ENCODE assay signal across 9 cellular contexts in the genomic region with DNA sequence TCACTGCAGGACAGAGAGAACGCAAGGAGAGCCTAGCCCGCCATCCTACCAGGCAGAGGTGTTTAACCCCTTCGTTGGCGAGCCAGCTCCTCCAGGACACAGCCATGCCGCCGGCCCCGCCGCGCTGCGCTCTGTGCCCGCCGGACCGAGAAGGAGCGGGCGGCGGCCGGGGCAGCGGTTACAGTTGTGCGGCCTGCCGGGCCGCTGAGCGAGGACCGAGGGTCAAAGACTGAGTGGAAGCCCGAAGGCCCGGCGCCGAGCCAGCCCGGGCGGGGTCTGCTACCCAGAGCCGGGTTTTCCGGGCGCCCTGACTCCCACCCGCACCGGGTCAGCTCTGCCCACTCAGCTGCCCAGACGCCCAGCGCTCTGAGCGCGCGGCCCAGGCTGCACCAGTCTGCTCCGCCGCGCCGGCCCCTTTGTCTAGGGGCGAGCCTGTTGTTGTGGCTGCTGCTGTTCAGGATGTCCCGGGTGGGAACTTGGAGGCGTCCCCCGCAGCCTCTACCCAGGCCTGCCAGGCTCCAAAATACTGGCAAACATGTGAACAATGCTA. TPM values are rescaled to one million over a fixed set of nuclear protein-coding genes. Genes with fewer than 3 reads are reported as not detected.
DNase-seq lines count a peak whose midpoint lies in the region; ATAC-seq, FAIRE-seq and TF ChIP-seq lines count a peak whose summit lies in the region.
"Had no signal": no experiment of that assay in that cellular context is flagged by ENCODE, and none has a peak within 500 bp of the region (broad histone marks: within the 10 kb centered on the region; RNA-seq: fewer than 3 reads in every experiment).

A gene (minus strand): TSS at position 235 of the 550 bp plus-strand sequence. CDS start 129 bp downstream, at position 106.

- peak within 1 kb of the TSS; percentile 94 for H3K4me3 Mint-ChIP-seq in osteocyte (ENCODE audit: unreplicated experiment)
- H3K4me3 Mint-ChIP-seq in activated T-helper 1 cell treated with anti-CD3 and anti-CD28 coated beads, Interleukin-12 subunit alpha, Interleukin-12 subunit beta, Interleukin-2, Interleukin-4 antibody, amounts not matched to agents 30 ng/mL and 10 ng/mL and 1 ng/mL, durations not matched to agents 14 hours and 24 hours and 36 hours = no peak within 1 kb of the TSS

- ATAC-seq in left cardiac atrium (peak; percentile 92 to 93), GM19351 (IDR thresholded peaks at IDR 0.05; ENCODE audit: unreplicated experiment) (no peak), HG03565 (IDR thresholded peaks at IDR 0.05; ENCODE audit: unreplicated experiment) (no peak)

- intact Hi-C loops in left cardiac atrium (cut with DNase I) = no loop called here
- intact Hi-C loops in activated T-helper 1 cell treated with anti-CD3 and anti-CD28 coated beads, Interleukin-12 subunit alpha, Interleukin-12 subunit beta, Interleukin-2, Interleukin-4 antibody, amounts not matched to agents 30 ng/mL and 10 ng/mL and 1 ng/mL, durations not matched to agents 14 hours and 24 hours and 36 hours (cut with micrococcal nuclease) = no loop called here

- peak; percentile 32 for DNase-seq in Ammon's horn (ENCODE audit: low spot score)
- peak; percentile 76 for DNase-seq in adipocyte (ENCODE audit: low read depth)
- peak; percentile 53 for DNase-seq in left cardiac atrium
- peak; percentile 92 for DNase-seq in osteocyte (ENCODE audit: extremely low spot score, unreplicated experiment)
- DNase-seq in D721Med (ENCODE audit: insufficient read length, low spot score) = no peak
- DNase-seq in activated T-helper 1 cell treated with anti-CD3 and anti-CD28 coated beads, Interleukin-12 subunit alpha, Interleukin-12 subunit beta, Interleukin-2, Interleukin-4 antibody, amounts not matched to agents 30 ng/mL and 10 ng/mL and 1 ng/mL, durations not matched to agents 14 hours and 24 hours and 36 hours (ENCODE audit: low spot score) = no peak

- H3K4me1 Mint-ChIP-seq in osteocyte (ENCODE audit: unreplicated experiment) = peaks cover 79% of the 10 kb centered on the region
- no peaks in the 10 kb centered on the region for H3K4me1 Mint-ChIP-seq in activated T-helper 1 cell treated with anti-CD3 and anti-CD28 coated beads, Interleukin-12 subunit alpha, Interleukin-12 subunit beta, Interleukin-2, Interleukin-4 antibody, amounts not matched to agents 30 ng/mL and 10 ng/mL and 1 ng/mL, durations not matched to agents 14 hours and 24 hours and 36 hours (ENCODE audit: low read depth)

- H3K9me3 ChIP-seq in adipocyte (ENCODE audit: control insufficient read depth, low read length) = no peaks in the 10 kb centered on the region

- peaks cover 17% of the 10 kb centered on the region for H3K4me1 ChIP-seq in adipocyte (ENCODE audit: control insufficient read depth, insufficient read depth, low read length)

- no peaks in the 10 kb centered on the region for H3K27me3 ChIP-seq in adipocyte (replicated peaks; ENCODE audit: control insufficient read depth, insufficient read depth, low read length)

- no peak for FAIRE-seq in D721Med (lab: Jason Lieb, UNC)

- peak within 1 kb of the TSS; percentile 96 for H3K27ac Mint-ChIP-seq in osteocyte (ENCODE audit: unreplicated experiment)
- no peak within 1 kb of the TSS for H3K27ac Mint-ChIP-seq in activated T-helper 1 cell treated with anti-CD3 and anti-CD28 coated beads, Interleukin-12 subunit alpha, Interleukin-12 subunit beta, Interleukin-2, Interleukin-4 antibody, amounts not matched to agents 30 ng/mL and 10 ng/mL and 1 ng/mL, durations not matched to agents 14 hours and 24 hours and 36 hours

- no peaks in the 10 kb centered on the region for H3K27me3 Mint-ChIP-seq in osteocyte (ENCODE audit: unreplicated experiment)
- peaks cover 21% of the 10 kb centered on the region for H3K27me3 Mint-ChIP-seq in activated T-helper 1 cell treated with anti-CD3 and anti-CD28 coated beads, Interleukin-12 subunit alpha, Interleukin-12 subunit beta, Interleukin-2, Interleukin-4 antibody, amounts not matched to agents 30 ng/mL and 10 ng/mL and 1 ng/mL, durations not matched to agents 14 hours and 24 hours and 36 hours (ENCODE audit: insufficient read depth)

- peak within 1 kb of the TSS; percentile 84 for H3K4me3 ChIP-seq in adipocyte (ENCODE audit: low read length)

- H3K9ac ChIP-seq in adipocyte (ENCODE audit: low read length) = peak within 1 kb of the TSS; percentile 81
- H3K9ac ChIP-seq: KMS-11 had no signal

- H3K36me3 ChIP-seq in adipocyte (ENCODE audit: control insufficient read depth, insufficient read depth, low read length, severe bottlenecking) = no peaks in the 10 kb centered on the region

- no peak for TF ChIP-seq CTCF in osteocyte (IDR thresholded peaks at IDR 0.05)
- no peak for TF ChIP-seq CTCF in D721Med (IDR thresholded peaks at IDR 0.05; ENCODE audit: insufficient read depth, missing control alignments)

- no peaks in the 10 kb centered on the region for H3K36me3 Mint-ChIP-seq in osteocyte (ENCODE audit: unreplicated experiment)
- no peaks in the 10 kb centered on the region for H3K36me3 Mint-ChIP-seq in activated T-helper 1 cell treated with anti-CD3 and anti-CD28 coated beads, Interleukin-12 subunit alpha, Interleukin-12 subunit beta, Interleukin-2, Interleukin-4 antibody, amounts not matched to agents 30 ng/mL and 10 ng/mL and 1 ng/mL, durations not matched to agents 14 hours and 24 hours and 36 hours (ENCODE audit: low read depth)

- H3K9me3 Mint-ChIP-seq in osteocyte (ENCODE audit: unreplicated experiment) = no peaks in the 10 kb centered on the region
- H3K9me3 Mint-ChIP-seq in activated T-helper 1 cell treated with anti-CD3 and anti-CD28 coated beads, Interleukin-12 subunit alpha, Interleukin-12 subunit beta, Interleukin-2, Interleukin-4 antibody, amounts not matched to agents 30 ng/mL and 10 ng/mL and 1 ng/mL, durations not matched to agents 14 hours and 24 hours and 36 hours = no peaks in the 10 kb centered on the region

RNA-seq across cellular contexts. Expression of the gene that starts here (rescaled TPM):
- total RNA-seq in left cardiac atrium (1 to 10 TPM; 2.7 to 5.2 TPM), osteocyte (19.6 and 20.1 TPM in 2 replicates)
- total RNA-seq in activated T-helper 1 cell treated with anti-CD3 and anti-CD28 coated beads, Interleukin-12 subunit alpha, Interleukin-12 subunit beta, Interleukin-2, Interleukin-4 antibody, amounts not matched to agents 30 ng/mL and 10 ng/mL and 1 ng/mL, durations not matched to agents 14 hours and 24 hours and 36 hours = not detected in 2 replicates

Comparison
In these comparisons a context has a peak if more than half of its experiments do, and no peak if none do; other contexts are left out.
1. DNase-seq: peak in Ammon's horn (single experiment), adipocyte (single experiment), left cardiac atrium (single experiment) and osteocyte (single experiment); none in D721Med (single experiment) and activated T-helper 1 cell treated with anti-CD3 and anti-CD28 coated beads, Interleukin-12 subunit alpha, Interleukin-12 subunit beta, Interleukin-2, Interleukin-4 antibody, amounts not matched to agents 30 ng/mL and 10 ng/mL and 1 ng/mL, durations not matched to agents 14 hours and 24 hours and 36 hours (single experiment).
2. ATAC-seq: peak in left cardiac atrium (2 of 2); none in GM19351 (single experiment) and HG03565 (single experiment).